In genomic region chr6:1335367-1336037, GRCh38 we compare ENCODE assay signal across 9 cellular contexts. TPM values are rescaled to one million over a fixed set of nuclear protein-coding genes. Genes with fewer than 3 reads are reported as not detected.
DNase-seq lines count a peak whose midpoint lies in the region; ATAC-seq and TF ChIP-seq lines count a peak whose summit lies in the region.
"Had no signal": no experiment of that assay in that cellular context is flagged by ENCODE, and none has a peak within 500 bp of the region (broad histone marks: within the 10 kb centered on the region; RNA-seq: fewer than 3 reads in every experiment).

No MANE protein-coding gene starts in this region.

- H2AFZ ChIP-seq in PC-3 (ENCODE audit: low read length) (peak overlapping the region; percentile 25), fibroblast of lung (ENCODE audit: low read length) (no peak overlapping the region)

- no peaks in the 10 kb centered on the region for H3K9me2 ChIP-seq in PC-3 (replicated peaks; ENCODE audit: low read length)

- H3K79me2 ChIP-seq in PC-3 (ENCODE audit: low read length) = no peaks in the 10 kb centered on the region
- no peaks in the 10 kb centered on the region for H3K79me2 ChIP-seq in fibroblast of lung (ENCODE audit: control insufficient read depth, insufficient read depth, low read length)

- WGBS in prostate gland = 62% methylated on average over 14 of the region's 14 CpGs

- H3K4me2 ChIP-seq in PC-3 (ENCODE audit: low read length) (peak overlapping the region; percentile 69), fibroblast of lung (ENCODE audit: extremely low read depth, insufficient read depth, low read length) (peak overlapping the region; percentile 68)

- CTCF ChIA-PET in PC-3 (lab: Charles Lee) = interaction anchor here (1.5 to 1.9 kb wide), 2 partner anchors 10 to 423 kb away, joined by 6 to 9 read pairs; no protein-coding TSS in a partner anchor

- no TSS peak for BruUV-seq in PC-3 (replicated peaks; lab: Mats Ljungman, UMichigan)

- H3K4me3 ChIP-seq in PC-3 (ENCODE audit: low read length) (peak overlapping the region; percentile 13; the same call in 1 of the 2 replicates), fibroblast of lung (replicated peaks in 1 of 4; ENCODE audit: control extremely low read depth in 1 of 4, insufficient read depth in 1 of 4, low read depth in 3 of 4, low read length in 4 of 4) (no peak overlapping the region), prostate gland (no peak overlapping the region)

- peaks cover 4% of the 10 kb centered on the region for H3F3A ChIP-seq in PC-3 (ENCODE audit: low read length, unreplicated experiment)

- peak; percentile 93 for DNase-seq in ELR (ENCODE audit: low read depth)
- DNase-seq in PC-3 = peak; percentile 96
- peak; percentile 91 to 92 for DNase-seq in fibroblast of lung (ENCODE audit: low read depth in 2 of 2)
- DNase-seq in prostate gland (ENCODE audit: low spot score) = peak; percentile 82
- DNase-seq in head of caudate nucleus = no peak
- no peak for DNase-seq in NCI-H1436 (lab: John Stamatoyannopoulos, UW)
- DNase-seq in caudate nucleus (lab: John Stamatoyannopoulos, UW) = no peak
- DNase-seq: occipital lobe had no signal

- no peaks in the 10 kb centered on the region for H4K20me1 ChIP-seq in PC-3 (ENCODE audit: low read length)
- no peaks in the 10 kb centered on the region for H4K20me1 ChIP-seq in fibroblast of lung (ENCODE audit: control insufficient read depth, extremely low read depth, insufficient read depth, low read length)

- H3K27ac ChIP-seq in PC-3 (ENCODE audit: low read length) (peak overlapping the region; percentile 75), fibroblast of lung (ENCODE audit: insufficient read depth, low read length) (no peak overlapping the region), prostate gland (no peak overlapping the region), caudate nucleus (ENCODE audit: low read depth, low read length) (no peak overlapping the region)

- no peaks in the 10 kb centered on the region for H3K27me3 ChIP-seq in PC-3 (ENCODE audit: low read length)
- no peaks in the 10 kb centered on the region for H3K27me3 ChIP-seq in fibroblast of lung (ENCODE audit: control insufficient read depth, insufficient read depth, low read length)
- H3K27me3 ChIP-seq in prostate gland (replicated peaks; ENCODE audit: insufficient read depth) = no peaks in the 10 kb centered on the region

- no peaks in the 10 kb centered on the region for H3K9me3 ChIP-seq in PC-3 (ENCODE audit: low read length)
- no peaks in the 10 kb centered on the region for H3K9me3 ChIP-seq in fibroblast of lung (ENCODE audit: control insufficient read depth, insufficient read depth, low read depth, low read length)
- H3K9me3 ChIP-seq in prostate gland = no peaks in the 10 kb centered on the region

- no peak for TF ChIP-seq POLR2A in prostate gland (IDR thresholded peaks at IDR 0.05)

- H3K4me1 ChIP-seq in PC-3 (ENCODE audit: insufficient read depth, low read length) (peaks cover 43% of the 10 kb centered on the region), fibroblast of lung (ENCODE audit: control insufficient read depth, extremely low read depth, insufficient read depth, low read length) (peaks cover 9% of the 10 kb centered on the region), prostate gland (replicated peaks) (peaks cover 2% of the 10 kb centered on the region)

- intact Hi-C loops in PC-3 (cut with micrococcal nuclease) = loop anchor here (1.0 to 5.0 kb wide), 7 partner anchors 47 to 613 kb away; no protein-coding TSS in a partner anchor
- intact Hi-C loops in prostate gland (cut with DNase I) = no loop called here
- intact Hi-C loops in head of caudate nucleus (cut with DNase I) = no loop called here

- no peak for TF ChIP-seq CTCF in PC-3 (conservative IDR thresholded peaks at IDR 0.05; ENCODE audit: low read depth, low read length)
- TF ChIP-seq CTCF in fibroblast of lung (conservative IDR thresholded peaks at IDR 0.05 in 1 of 2, IDR thresholded peaks at IDR 0.05 in 1 of 2; ENCODE audit: low read depth in 1 of 2, low read length in 2 of 2) = no peak
- TF ChIP-seq CTCF in prostate gland (IDR thresholded peaks at IDR 0.05) = peak in 1 of 4 experiments; percentile 17

- peak; percentile 93 for ATAC-seq in PC-3
- ATAC-seq in HG02763 (IDR thresholded peaks at IDR 0.05; ENCODE audit: unreplicated experiment) = no peak

- H3K36me3 ChIP-seq in PC-3 (ENCODE audit: low read depth, low read length) (no peaks in the 10 kb centered on the region), fibroblast of lung (ENCODE audit: control insufficient read depth, insufficient read depth, low read length) (no peaks in the 10 kb centered on the region), prostate gland (no peaks in the 10 kb centered on the region)

- POLR2A ChIA-PET in PC-3 (lab: Charles Lee; ENCODE audit: unreplicated experiment) = interaction anchor here (0.7 kb wide), 1 partner anchor 24 kb away, joined by 4 read pairs; no protein-coding TSS in a partner anchor

- H3K9ac ChIP-seq in PC-3 (ENCODE audit: low read length) (peak overlapping the region; percentile 23; the same call in 1 of the 2 replicates), fibroblast of lung (ENCODE audit: insufficient read depth, low read length) (no peak overlapping the region)

RNA-seq across cellular contexts. Expression of gene FOXQ1, which starts 23.6 kb away (rescaled TPM):
- total RNA-seq in PC-3 (2014; rRNA removed) (7.5 and 12.4 TPM in 2 replicates), fibroblast of lung (2.0 and 2.1 TPM in 2 replicates), prostate gland (10 to 100 TPM; 20.3 to 38.6 TPM)
- 1.8 and 1.9 TPM in 2 replicates for polyA plus RNA-seq in fibroblast of lung
- 1.6 and 2.4 TPM in 2 replicates for polyA plus RNA-seq in fibroblast of lung (2012)
- polyA minus RNA-seq in fibroblast of lung (ENCODE audit: low replicate concordance) = 0.37 and 1.1 TPM in 2 replicates

RNA-seq across cellular contexts. Expression of gene FOXF2, which starts 53.9 kb away (rescaled TPM):
- total RNA-seq in PC-3 (2014; rRNA removed) (not detected in 2 replicates), fibroblast of lung (29.3 and 32.9 TPM in 2 replicates), prostate gland (10 to 100 TPM in 1 of 2 donors, 1 to 10 TPM in 1; 4.9 to 14.1 TPM)
- 42.5 and 51.7 TPM in 2 replicates for polyA plus RNA-seq in fibroblast of lung
- 43.8 and 52.1 TPM in 2 replicates for polyA plus RNA-seq in fibroblast of lung (2012)
- 51.3 and 72.9 TPM in 2 replicates for polyA minus RNA-seq in fibroblast of lung (ENCODE audit: low replicate concordance)

Comparison
In these comparisons a context has a peak if more than half of its experiments do, and no peak if none do; other contexts are left out.
1. DNase-seq: peak in ELR (single experiment), PC-3 (single experiment), fibroblast of lung (2 of 2) and prostate gland (single experiment); none in head of caudate nucleus (0 of 42), NCI-H1436 (single experiment) and caudate nucleus (0 of 61).